Comparison of ENCODE assay signal across 20 cellular contexts in the genomic region with DNA sequence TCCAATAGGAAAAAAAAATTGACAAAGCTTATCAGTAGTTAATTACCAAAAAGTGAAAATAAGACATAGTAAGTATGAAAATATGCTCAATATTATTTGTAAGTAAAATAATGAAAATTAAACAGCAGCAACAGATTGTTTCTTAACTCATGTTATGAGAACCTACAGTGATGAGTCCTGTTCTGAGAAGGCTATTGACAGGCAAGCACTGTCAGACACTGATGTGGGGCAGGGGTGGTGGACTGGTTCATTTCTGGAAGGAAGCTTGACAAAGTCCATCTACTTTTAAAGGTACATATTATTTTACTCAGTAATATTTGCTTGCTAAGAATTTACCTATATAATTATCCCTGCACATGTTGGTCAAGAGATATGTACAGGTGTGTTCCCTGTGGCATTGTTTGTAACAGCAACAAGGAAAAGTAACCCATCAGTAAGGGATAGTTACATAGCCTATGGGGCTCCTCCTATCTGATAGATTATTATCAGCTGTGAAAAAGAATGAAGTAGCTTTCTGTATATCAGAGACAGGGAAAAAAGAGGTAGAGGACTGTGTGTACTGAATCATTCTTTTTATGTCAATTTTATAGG.
"Had no signal": no experiment of that assay in that cellular context is flagged by ENCODE, and none has a peak within 500 bp of the region (broad histone marks: within the 10 kb centered on the region; RNA-seq: fewer than 3 reads in every experiment).

No MANE protein-coding gene starts in this region.

- H3K27ac ChIP-seq: epithelial cell of prostate, gastrocnemius medialis, heart right ventricle, left lung, prostate gland had no signal

- H3K9me3 Mint-ChIP-seq: brain; central memory CD8-positive, alpha-beta T cell; memory B cell; nephron had no signal

- H3K27me3 ChIP-seq: gastrocnemius medialis, heart right ventricle, left lung had no signal

- H3K4me3 Mint-ChIP-seq: activated naive CD4-positive, alpha-beta T cell treated with anti-CD3 and anti-CD28 coated beads, Interleukin-2, amount 10 ng/mL, durations not matched to agents 7 days and 5 days; brain; central memory CD8-positive, alpha-beta T cell; nephron had no signal

- H3K4me1 ChIP-seq: gastrocnemius medialis, prostate gland had no signal

- H3K36me3 ChIP-seq: gastrocnemius medialis, heart right ventricle, left lung, prostate gland had no signal

- H3K27me3 Mint-ChIP-seq: activated naive CD4-positive, alpha-beta T cell treated with anti-CD3 and anti-CD28 coated beads, Interleukin-2, amount 10 ng/mL, durations not matched to agents 7 days and 5 days; central memory CD8-positive, alpha-beta T cell; memory B cell had no signal

- H3K4me3 ChIP-seq: gastrocnemius medialis, heart right ventricle, left lung, prostate gland had no signal

- H3K27ac Mint-ChIP-seq: activated naive CD4-positive, alpha-beta T cell treated with anti-CD3 and anti-CD28 coated beads, Interleukin-2, amount 10 ng/mL, durations not matched to agents 7 days and 5 days; brain; memory B cell; nephron had no signal

- ATAC-seq: gastrocnemius medialis, heart right ventricle, left lung, sciatic nerve had no signal

- H3K4me1 Mint-ChIP-seq: brain, nephron had no signal

- H3K36me3 Mint-ChIP-seq: brain, memory B cell had no signal

- H3K9me3 ChIP-seq: gastrocnemius medialis, heart right ventricle, left lung, prostate gland had no signal

- FAIRE-seq: islet of Langerhans, urothelium cell line had no signal

- DNase-seq: activated CD4-positive, alpha-beta T cell treated with anti-CD3 and anti-CD28 coated beads for 1 hour; activated CD4-positive, alpha-beta T cell treated with anti-CD3 and anti-CD28 coated beads, Interleukin-2, amount 50 U/mL, for 48 hours; activated CD8-positive, alpha-beta memory T cell treated with anti-CD3 and anti-CD28 coated beads, Interleukin-2, amount 50 U/mL, for 48 hours; activated naive CD4-positive, alpha-beta T cell treated with anti-CD3 and anti-CD28 coated beads, Interleukin-2, amount 10 ng/mL, durations not matched to agents 7 days and 5 days; amygdala; cortex of kidney; effector memory CD4-positive, alpha-beta T cell; gastrocnemius medialis; heart right ventricle; left lung; stimulated activated CD4-positive, alpha-beta T cell treated with anti-CD3 and anti-CD28 coated beads, Interleukin-12 subunit alpha, Interleukin-12 subunit beta, amount 100 ng/mL, for 4 hours had no signal
